22 cellular contexts compared by ENCODE assay signal in genomic region chr4:147104768-147105167, GRCh38.
"Had no signal": no experiment of that assay in that cellular context is flagged by ENCODE, and none has a peak within 500 bp of the region (broad histone marks: within the 10 kb centered on the region; RNA-seq: fewer than 3 reads in every experiment).

No MANE protein-coding gene starts in this region.

- H3K4me1 ChIP-seq: pancreas, spleen, uterus had no signal

- H3K4me1 Mint-ChIP-seq: activated CD8-positive, alpha-beta memory T cell treated with anti-CD3 and anti-CD28 coated beads, Interleukin-2, amount 10 ng/mL, durations not matched to agents 7 days and 5 days; activated naive CD8-positive, alpha-beta T cell treated with anti-CD3 and anti-CD28 coated beads, Interleukin-2, amount 10 ng/mL, durations not matched to agents 7 days and 5 days; activated T-helper 17 cell treated with anti-CD3 and anti-CD28 coated beads, Interleukin-2, amount 50 U/mL, for 72 hours; naive thymus-derived CD8-positive, alpha-beta T cell; WTC11 had no signal

- H3K27ac ChIP-seq: left ventricle myocardium inferior, pancreas, transverse colon, uterus had no signal

- H3K9me3 ChIP-seq: gastrocnemius medialis, heart left ventricle, left ventricle myocardium inferior, mucosa of descending colon, pancreas, spleen, transverse colon, uterus had no signal

- H3K36me3 Mint-ChIP-seq: activated CD4-positive, alpha-beta memory T cell treated with anti-CD3 and anti-CD28 coated beads for 36 hours; activated CD8-positive, alpha-beta memory T cell treated with anti-CD3 and anti-CD28 coated beads, Interleukin-2, amount 10 ng/mL, durations not matched to agents 7 days and 5 days; activated naive CD8-positive, alpha-beta T cell treated with anti-CD3 and anti-CD28 coated beads, Interleukin-2, amount 10 ng/mL, durations not matched to agents 7 days and 5 days; naive thymus-derived CD8-positive, alpha-beta T cell; WTC11 had no signal

- H3K27me3 ChIP-seq: brain microvascular endothelial cell, gastrocnemius medialis, heart left ventricle, spleen, transverse colon, uterus had no signal

- DNase-seq: activated CD4-positive, alpha-beta memory T cell treated with anti-CD3 and anti-CD28 coated beads for 36 hours; activated CD4-positive, alpha-beta T cell treated with anti-CD3 and anti-CD28 coated beads for 4 hours; activated CD8-positive, alpha-beta memory T cell treated with anti-CD3 and anti-CD28 coated beads, Interleukin-2, amount 10 ng/mL, durations not matched to agents 7 days and 5 days; activated naive CD4-positive, alpha-beta T cell; activated naive CD8-positive, alpha-beta T cell treated with anti-CD3 and anti-CD28 coated beads, Interleukin-2, amount 10 ng/mL, durations not matched to agents 7 days and 5 days; brain microvascular endothelial cell; cortex of kidney; erythroblast; gastrocnemius medialis; heart left ventricle; kidney; left ventricle myocardium inferior; mucosa of descending colon; naive thymus-derived CD8-positive, alpha-beta T cell; pancreas; spleen; stimulated activated naive CD4-positive, alpha-beta T cell treated with Interleukin-2 at 50 U/mL for 16 hours; transverse colon; uterus had no signal

- ATAC-seq: activated CD8-positive, alpha-beta memory T cell treated with anti-CD3 and anti-CD28 coated beads, Interleukin-2, amount 10 ng/mL, durations not matched to agents 7 days and 5 days; activated T-helper 17 cell treated with anti-CD3 and anti-CD28 coated beads, Interleukin-2, amount 50 U/mL, for 72 hours; gastrocnemius medialis; mucosa of descending colon; naive thymus-derived CD8-positive, alpha-beta T cell; sciatic nerve; WTC11 had no signal

- H3K4me3 ChIP-seq: gastrocnemius medialis, heart left ventricle, left ventricle myocardium inferior, mucosa of descending colon, pancreas, spleen, transverse colon, uterus had no signal

- H3K27ac Mint-ChIP-seq: activated CD4-positive, alpha-beta memory T cell treated with anti-CD3 and anti-CD28 coated beads for 36 hours; activated CD8-positive, alpha-beta memory T cell treated with anti-CD3 and anti-CD28 coated beads, Interleukin-2, amount 10 ng/mL, durations not matched to agents 7 days and 5 days; activated naive CD8-positive, alpha-beta T cell treated with anti-CD3 and anti-CD28 coated beads, Interleukin-2, amount 10 ng/mL, durations not matched to agents 7 days and 5 days; activated T-helper 17 cell treated with anti-CD3 and anti-CD28 coated beads, Interleukin-2, amount 50 U/mL, for 72 hours; naive thymus-derived CD8-positive, alpha-beta T cell; WTC11 had no signal

- H3K9me3 Mint-ChIP-seq: activated CD4-positive, alpha-beta memory T cell treated with anti-CD3 and anti-CD28 coated beads for 36 hours; activated naive CD8-positive, alpha-beta T cell treated with anti-CD3 and anti-CD28 coated beads, Interleukin-2, amount 10 ng/mL, durations not matched to agents 7 days and 5 days; activated T-helper 17 cell treated with anti-CD3 and anti-CD28 coated beads, Interleukin-2, amount 50 U/mL, for 72 hours; naive thymus-derived CD8-positive, alpha-beta T cell; WTC11 had no signal

- H3K36me3 ChIP-seq: brain microvascular endothelial cell, gastrocnemius medialis, heart left ventricle, left ventricle myocardium inferior, pancreas, spleen, transverse colon, uterus had no signal

- H3K4me3 Mint-ChIP-seq: activated CD4-positive, alpha-beta memory T cell treated with anti-CD3 and anti-CD28 coated beads for 36 hours; activated CD8-positive, alpha-beta memory T cell treated with anti-CD3 and anti-CD28 coated beads, Interleukin-2, amount 10 ng/mL, durations not matched to agents 7 days and 5 days; activated naive CD8-positive, alpha-beta T cell treated with anti-CD3 and anti-CD28 coated beads, Interleukin-2, amount 10 ng/mL, durations not matched to agents 7 days and 5 days; activated T-helper 17 cell treated with anti-CD3 and anti-CD28 coated beads, Interleukin-2, amount 50 U/mL, for 72 hours; naive thymus-derived CD8-positive, alpha-beta T cell; WTC11 had no signal
